9 cellular contexts compared by ENCODE assay signal in the genomic region with DNA sequence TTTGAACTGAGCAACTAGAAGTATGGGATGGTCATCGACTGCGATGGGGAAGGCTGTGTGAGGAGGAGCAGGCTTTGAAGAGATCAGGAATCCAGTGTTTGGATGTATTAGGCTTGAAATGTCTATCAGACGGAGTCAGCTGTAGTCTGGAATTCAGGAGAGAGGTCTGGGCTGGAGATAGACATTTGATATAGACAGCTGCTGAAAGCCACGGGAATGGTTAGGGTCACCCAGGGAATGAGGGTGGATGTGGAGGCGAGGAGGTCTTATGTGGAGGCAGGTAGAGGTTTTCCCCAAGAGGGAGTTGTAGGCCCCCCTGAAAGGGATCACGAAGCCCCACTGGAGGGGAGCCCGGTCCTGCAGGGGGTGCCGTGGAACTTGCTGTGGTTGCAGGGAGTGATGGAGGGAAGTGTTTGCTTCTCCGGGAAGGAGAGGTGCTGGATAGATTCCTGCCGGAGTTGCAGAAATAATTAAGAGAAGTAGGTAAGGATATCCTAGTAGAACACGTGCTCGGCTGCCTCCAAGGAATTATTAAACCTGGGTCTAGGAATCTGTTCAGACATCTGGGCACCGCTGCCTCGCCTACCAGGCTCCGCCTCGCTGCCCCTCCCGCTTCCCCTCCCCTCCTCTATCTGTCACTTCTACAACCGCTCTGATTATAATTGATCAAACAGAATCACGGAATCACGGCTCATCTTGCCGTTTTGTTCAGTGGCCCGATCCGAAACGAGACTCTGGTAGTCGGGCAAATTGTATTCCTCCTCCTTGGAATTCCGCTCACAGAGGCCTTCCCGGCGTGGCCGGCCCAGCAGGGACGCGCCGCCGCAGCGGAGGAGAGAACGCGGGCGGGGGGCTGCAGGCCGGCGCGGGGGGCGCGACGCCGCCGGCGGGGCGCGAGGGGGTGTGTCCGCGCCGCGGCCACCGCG. TPM values are rescaled to one million over a fixed set of nuclear protein-coding genes. Genes with fewer than 3 reads are reported as not detected.
DNase-seq lines count a peak whose midpoint lies in the region; ATAC-seq and TF ChIP-seq lines count a peak whose summit lies in the region.
"Had no signal": no experiment of that assay in that cellular context is flagged by ENCODE, and none has a peak within 500 bp of the region (broad histone marks: within the 10 kb centered on the region; RNA-seq: fewer than 3 reads in every experiment).

No MANE protein-coding gene starts in this region.

- no peaks in the 10 kb centered on the region for H3K36me3 ChIP-seq in transverse colon

- peak overlapping the region; percentile 20 for H3K4me3 Mint-ChIP-seq in activated CD8-positive, alpha-beta memory T cell treated with anti-CD3 and anti-CD28 coated beads, Interleukin-2, amount 10 ng/mL, durations not matched to agents 7 days and 5 days
- peak overlapping the region; percentile 69 for H3K4me3 Mint-ChIP-seq in activated T-helper 2 cell treated with anti-CD3 and anti-CD28 coated beads, Interferon-gamma antibody, Interleukin-2, Interleukin-4, amounts not matched to agents 10 μg/mL and 5 μg/mL and 100 μg/mL, durations not matched to agents 14 hours and 24 hours and 36 hours (ENCODE audit: low read depth)

- no peak for ATAC-seq in activated CD8-positive, alpha-beta memory T cell treated with anti-CD3 and anti-CD28 coated beads, Interleukin-2, amount 10 ng/mL, durations not matched to agents 7 days and 5 days
- no peak for ATAC-seq in HG03095 (IDR thresholded peaks at IDR 0.05; ENCODE audit: unreplicated experiment)

- DNase-seq in activated CD8-positive, alpha-beta memory T cell treated with anti-CD3 and anti-CD28 coated beads, Interleukin-2, amount 10 ng/mL, durations not matched to agents 7 days and 5 days, result peak; percentile 12
- no peak for DNase-seq in activated CD8-positive, alpha-beta memory T cell treated with anti-CD3 and anti-CD28 coated beads, Interleukin-2, amount 50 U/mL, for 48 hours
- DNase-seq in activated T-helper 2 cell treated with anti-CD3 and anti-CD28 coated beads, Interferon-gamma antibody, Interleukin-2, Interleukin-4, amounts not matched to agents 10 μg/mL and 5 μg/mL and 100 μg/mL, durations not matched to agents 14 hours and 24 hours and 36 hours (ENCODE audit: low spot score), result no peak
- peak; percentile 71 for DNase-seq in left kidney (ENCODE audit: low read depth, low spot score)
- no peak for DNase-seq in transverse colon
- DNase-seq in NCI-H1048 (lab: John Stamatoyannopoulos, UW), result no peak
- no peak for DNase-seq in activated CD4-positive, alpha-beta T cell treated with anti-CD3 and anti-CD28 coated beads, Interleukin-2, amount 50 U/mL, for 4 hours

- 12 to 52% methylated on average over 7 to 49 of the region's 54 CpGs for WGBS in transverse colon (ENCODE audit: low coverage in 1 of 2), 2 donors

- H3K9me3 Mint-ChIP-seq in activated CD8-positive, alpha-beta memory T cell treated with anti-CD3 and anti-CD28 coated beads, Interleukin-2, amount 10 ng/mL, durations not matched to agents 7 days and 5 days (ENCODE audit: low read depth), result no peaks in the 10 kb centered on the region
- no peaks in the 10 kb centered on the region for H3K9me3 Mint-ChIP-seq in activated T-helper 2 cell treated with anti-CD3 and anti-CD28 coated beads, Interferon-gamma antibody, Interleukin-2, Interleukin-4, amounts not matched to agents 10 μg/mL and 5 μg/mL and 100 μg/mL, durations not matched to agents 14 hours and 24 hours and 36 hours

- peak overlapping the region; percentile 22 to 43 (median 30) for H3K4me3 ChIP-seq in transverse colon

- H3K27me3 Mint-ChIP-seq in activated CD8-positive, alpha-beta memory T cell treated with anti-CD3 and anti-CD28 coated beads, Interleukin-2, amount 10 ng/mL, durations not matched to agents 7 days and 5 days, result peaks cover 86% of the 10 kb centered on the region
- peaks cover 70% of the 10 kb centered on the region for H3K27me3 Mint-ChIP-seq in activated T-helper 2 cell treated with anti-CD3 and anti-CD28 coated beads, Interferon-gamma antibody, Interleukin-2, Interleukin-4, amounts not matched to agents 10 μg/mL and 5 μg/mL and 100 μg/mL, durations not matched to agents 14 hours and 24 hours and 36 hours (ENCODE audit: low read depth)

- H3K27ac Mint-ChIP-seq in activated CD8-positive, alpha-beta memory T cell treated with anti-CD3 and anti-CD28 coated beads, Interleukin-2, amount 10 ng/mL, durations not matched to agents 7 days and 5 days, result no peak overlapping the region
- no peak overlapping the region for H3K27ac Mint-ChIP-seq in activated T-helper 2 cell treated with anti-CD3 and anti-CD28 coated beads, Interferon-gamma antibody, Interleukin-2, Interleukin-4, amounts not matched to agents 10 μg/mL and 5 μg/mL and 100 μg/mL, durations not matched to agents 14 hours and 24 hours and 36 hours

- H3K4me1 ChIP-seq in transverse colon, result peaks cover 0 to 16% (median 10%) of the 10 kb centered on the region in 4 donors

- no peak for TF ChIP-seq EP300 in transverse colon (IDR thresholded peaks at IDR 0.05; ENCODE audit: low read depth)

- H3K27me3 ChIP-seq in transverse colon, result peaks cover 53% of the 10 kb centered on the region

- H3K27ac ChIP-seq in transverse colon, result peak overlapping the region; percentile 53 to 77 (median 62)

- in situ Hi-C loops in transverse colon (cut with MboI; ENCODE audit: low pct_ligation_motif_present in 1 of 4, low pct_unique_long_range_greater_than_20kb in 1 of 4, low sequenced_read_pairs in 3 of 4), result loop anchor here (10.0 to 25.0 kb wide), 6 partner anchors 213 to 535 kb away; no protein-coding TSS in a partner anchor

- no peaks in the 10 kb centered on the region for H3K9me3 ChIP-seq in transverse colon

- no peak for TF ChIP-seq POLR2A in transverse colon (IDR thresholded peaks at IDR 0.05)

- no peak for TF ChIP-seq CTCF in transverse colon (IDR thresholded peaks at IDR 0.05)

- peaks cover 15% of the 10 kb centered on the region for H3K4me1 Mint-ChIP-seq in activated CD8-positive, alpha-beta memory T cell treated with anti-CD3 and anti-CD28 coated beads, Interleukin-2, amount 10 ng/mL, durations not matched to agents 7 days and 5 days
- peaks cover 14% of the 10 kb centered on the region for H3K4me1 Mint-ChIP-seq in activated T-helper 2 cell treated with anti-CD3 and anti-CD28 coated beads, Interferon-gamma antibody, Interleukin-2, Interleukin-4, amounts not matched to agents 10 μg/mL and 5 μg/mL and 100 μg/mL, durations not matched to agents 14 hours and 24 hours and 36 hours (ENCODE audit: low read depth)

- intact Hi-C loops in activated T-helper 2 cell treated with anti-CD3 and anti-CD28 coated beads, Interferon-gamma antibody, Interleukin-2, Interleukin-4, amounts not matched to agents 10 μg/mL and 5 μg/mL and 100 μg/mL, durations not matched to agents 14 hours and 24 hours and 36 hours (cut with micrococcal nuclease), result loop anchor here (10.0 kb wide), 1 partner anchor 533 kb away; no protein-coding TSS in a partner anchor
- intact Hi-C loops in transverse colon (cut with DNase I; ENCODE audit: low total_unique reads), result loop anchor here (10.0 kb wide), 1 partner anchor 533 kb away; no protein-coding TSS in a partner anchor

- CTCF ChIA-PET in activated CD8-positive, alpha-beta memory T cell treated with anti-CD3 and anti-CD28 coated beads, Interleukin-2, amount 10 ng/mL, durations not matched to agents 7 days and 5 days (lab: Charles Lee), result no interaction called here

- H3K36me3 Mint-ChIP-seq in activated CD8-positive, alpha-beta memory T cell treated with anti-CD3 and anti-CD28 coated beads, Interleukin-2, amount 10 ng/mL, durations not matched to agents 7 days and 5 days, result peaks cover 1% of the 10 kb centered on the region
- no peaks in the 10 kb centered on the region for H3K36me3 Mint-ChIP-seq in activated T-helper 2 cell treated with anti-CD3 and anti-CD28 coated beads, Interferon-gamma antibody, Interleukin-2, Interleukin-4, amounts not matched to agents 10 μg/mL and 5 μg/mL and 100 μg/mL, durations not matched to agents 14 hours and 24 hours and 36 hours (ENCODE audit: low read depth)

RNA-seq across cellular contexts. Expression of gene CACNA1C, which starts 0.8 kb away (rescaled TPM):
- total RNA-seq in activated CD8-positive, alpha-beta memory T cell treated with anti-CD3 and anti-CD28 coated beads, Interleukin-2, amount 10 ng/mL, durations not matched to agents 7 days and 5 days, result under 1 TPM; 0.14 to 0.26 TPM
- total RNA-seq in activated T-helper 2 cell treated with anti-CD3 and anti-CD28 coated beads, Interferon-gamma antibody, Interleukin-2, Interleukin-4, amounts not matched to agents 10 μg/mL and 5 μg/mL and 100 μg/mL, durations not matched to agents 14 hours and 24 hours and 36 hours, result 0.11 and 0.14 TPM in 2 replicates
- total RNA-seq in transverse colon, result 10 to 100 TPM; 18.8 to 35.2 (median 24.8) TPM
- total RNA-seq: epithelial cell of proximal tubule had no signal

RNA-seq across cellular contexts. Expression of gene DCP1B, which starts 47.7 kb away (rescaled TPM):
- 10 to 100 TPM; 14.2 to 15.2 TPM for total RNA-seq in activated CD8-positive, alpha-beta memory T cell treated with anti-CD3 and anti-CD28 coated beads, Interleukin-2, amount 10 ng/mL, durations not matched to agents 7 days and 5 days
- 9.2 and 10.2 TPM in 2 replicates for total RNA-seq in activated T-helper 2 cell treated with anti-CD3 and anti-CD28 coated beads, Interferon-gamma antibody, Interleukin-2, Interleukin-4, amounts not matched to agents 10 μg/mL and 5 μg/mL and 100 μg/mL, durations not matched to agents 14 hours and 24 hours and 36 hours
- total RNA-seq in transverse colon, result 10 to 100 TPM; 17.3 to 26.2 (median 20.6) TPM

Comparison
In these comparisons a context has a peak if more than half of its experiments do, and no peak if none do; other contexts are left out.
1. DNase-seq: peak in activated CD8-positive, alpha-beta memory T cell treated with anti-CD3 and anti-CD28 coated beads, Interleukin-2, amount 10 ng/mL, durations not matched to agents 7 days and 5 days (single experiment) and left kidney (single experiment); none in activated CD8-positive, alpha-beta memory T cell treated with anti-CD3 and anti-CD28 coated beads, Interleukin-2, amount 50 U/mL, for 48 hours (single experiment), activated T-helper 2 cell treated with anti-CD3 and anti-CD28 coated beads, Interferon-gamma antibody, Interleukin-2, Interleukin-4, amounts not matched to agents 10 μg/mL and 5 μg/mL and 100 μg/mL, durations not matched to agents 14 hours and 24 hours and 36 hours (single experiment), transverse colon (single experiment), NCI-H1048 (single experiment) and activated CD4-positive, alpha-beta T cell treated with anti-CD3 and anti-CD28 coated beads, Interleukin-2, amount 50 U/mL, for 4 hours (0 of 2).
2. RNA of gene CACNA1C, which starts 0.8 kb away (total RNA-seq): 18.8 to 35.2 TPM in transverse colon; 0.14 to 0.26 TPM in activated CD8-positive, alpha-beta memory T cell treated with anti-CD3 and anti-CD28 coated beads, Interleukin-2, amount 10 ng/mL, durations not matched to agents 7 days and 5 days and 0.11 to 0.14 TPM in activated T-helper 2 cell treated with anti-CD3 and anti-CD28 coated beads, Interferon-gamma antibody, Interleukin-2, Interleukin-4, amounts not matched to agents 10 μg/mL and 5 μg/mL and 100 μg/mL, durations not matched to agents 14 hours and 24 hours and 36 hours; every median in the first group is over 10 times any median in the second.